ENCODE assay signal across 21 cellular contexts in genomic region chr3:67301556-67301955, GRCh38.
DNase-seq lines count a peak whose midpoint lies in the region; TF ChIP-seq lines count a peak whose summit lies in the region.
"Had no signal": no experiment of that assay in that cellular context is flagged by ENCODE, and none has a peak within 500 bp of the region (broad histone marks: within the 10 kb centered on the region; RNA-seq: fewer than 3 reads in every experiment).

No MANE protein-coding gene starts in this region.

- peaks cover 15% of the 10 kb centered on the region for H3K4me1 Mint-ChIP-seq in activated naive CD4-positive, alpha-beta T cell treated with anti-CD3 and anti-CD28 coated beads for 36 hours (ENCODE audit: low read depth)
- H3K4me1 Mint-ChIP-seq: CD14-positive monocyte; CD4-positive, alpha-beta memory T cell had no signal

- H3K27me3 ChIP-seq in neuron (ENCODE audit: insufficient read depth, low read length) (no peaks in the 10 kb centered on the region), hepatocyte (no peaks in the 10 kb centered on the region)
- H3K27me3 ChIP-seq: BE2C; BLaER1 treated with 17β-estradiol and CSF1 and Interleukin-3, amounts not matched to agents 10 nM and 100 nM had no signal

- H4K20me1 ChIP-seq in hepatocyte (ENCODE audit: insufficient read depth, poor library complexity, severe bottlenecking): no peaks in the 10 kb centered on the region
- H4K20me1 ChIP-seq: BLaER1 treated with 17β-estradiol and CSF1 and Interleukin-3, amounts not matched to agents 10 nM and 100 nM had no signal

- DNase-seq in activated naive CD4-positive, alpha-beta T cell treated with anti-CD3 and anti-CD28 coated beads for 36 hours: no peak
- no peak for DNase-seq in activated naive CD4-positive, alpha-beta T cell (lab: John Stamatoyannopoulos, UW)
- DNase-seq in glomerular visceral epithelial cell (ENCODE audit: extremely low spot score) (peak; percentile 29), NCI-H526 (lab: John Stamatoyannopoulos, UW) (no peak), hepatocyte (ENCODE audit: low spot score) (no peak), cerebellum (ENCODE audit: low spot score) (no peak)
- DNase-seq: 8988T; ACHN; AML-193; BE2C; CD4-positive, alpha-beta memory T cell; COR-L47; DMS153; DMS79 treated with DMSO at 0.1 percent for 48 hours; GF-D8; GOT3 had no signal

- TF ChIP-seq CTCF in hepatocyte (IDR thresholded peaks at IDR 0.05; ENCODE audit: poor library complexity): no peak

- H3K4me2 ChIP-seq in hepatocyte: no peak overlapping the region
- H3K4me2 ChIP-seq: A549; BLaER1 treated with 17β-estradiol and CSF1 and Interleukin-3, amounts not matched to agents 10 nM and 100 nM had no signal

- peak overlapping the region; percentile 19 for H3K27ac Mint-ChIP-seq in activated naive CD4-positive, alpha-beta T cell treated with anti-CD3 and anti-CD28 coated beads for 36 hours
- H3K27ac Mint-ChIP-seq: CD14-positive monocyte; CD4-positive, alpha-beta memory T cell had no signal

- peaks cover 2% of the 10 kb centered on the region for H3K27me3 Mint-ChIP-seq in activated naive CD4-positive, alpha-beta T cell treated with anti-CD3 and anti-CD28 coated beads for 36 hours (ENCODE audit: low read depth)
- H3K27me3 Mint-ChIP-seq: CD4-positive, alpha-beta memory T cell had no signal

- H3K9me3 Mint-ChIP-seq in activated naive CD4-positive, alpha-beta T cell treated with anti-CD3 and anti-CD28 coated beads for 36 hours: no peaks in the 10 kb centered on the region

- no peaks in the 10 kb centered on the region for H3K79me2 ChIP-seq in hepatocyte

- 69% methylated on average over 2 of the region's 2 CpGs for WGBS in hepatocyte (ENCODE audit: low lambda C conversion rate, missing lambda C conversion rate)

- H3K36me3 ChIP-seq in neuron (ENCODE audit: insufficient read depth, low read length): no peaks in the 10 kb centered on the region
- H3K36me3 ChIP-seq in hepatocyte (replicated peaks; ENCODE audit: insufficient read depth, low read depth): no peaks in the 10 kb centered on the region
- H3K36me3 ChIP-seq: BE2C; BLaER1 treated with 17β-estradiol and CSF1 and Interleukin-3, amounts not matched to agents 10 nM and 100 nM; HAP-1 had no signal

- no peaks in the 10 kb centered on the region for H3K9me2 ChIP-seq in hepatocyte (replicated peaks; ENCODE audit: insufficient read depth)

- intact Hi-C loops in activated naive CD4-positive, alpha-beta T cell treated with anti-CD3 and anti-CD28 coated beads for 36 hours (cut with micrococcal nuclease): no loop called here

- H3K4me3 Mint-ChIP-seq in activated naive CD4-positive, alpha-beta T cell treated with anti-CD3 and anti-CD28 coated beads for 36 hours: no peak overlapping the region
- H3K4me3 Mint-ChIP-seq: CD14-positive monocyte; CD4-positive, alpha-beta memory T cell had no signal

- H3K4me3 ChIP-seq in neuron (ENCODE audit: low read length) (no peak overlapping the region), hepatocyte (no peak overlapping the region)
- H3K4me3 ChIP-seq: A549; BLaER1 treated with 17β-estradiol and CSF1 and Interleukin-3, amounts not matched to agents 10 nM and 100 nM; HAP-1 had no signal

- H3K9me3 ChIP-seq in neuron (ENCODE audit: low read length) (no peaks in the 10 kb centered on the region), hepatocyte (ENCODE audit: low read depth) (no peaks in the 10 kb centered on the region)
- H3K9me3 ChIP-seq: A549; BE2C; BLaER1 treated with 17β-estradiol and CSF1 and Interleukin-3, amounts not matched to agents 10 nM and 100 nM; HAP-1 had no signal

- no peaks in the 10 kb centered on the region for H3K36me3 Mint-ChIP-seq in activated naive CD4-positive, alpha-beta T cell treated with anti-CD3 and anti-CD28 coated beads for 36 hours (ENCODE audit: low read depth)
- H3K36me3 Mint-ChIP-seq: CD14-positive monocyte; CD4-positive, alpha-beta memory T cell had no signal

- H3K27ac ChIP-seq in hepatocyte: no peak overlapping the region
- H3K27ac ChIP-seq: A549; BLaER1 treated with 17β-estradiol and CSF1 and Interleukin-3, amounts not matched to agents 10 nM and 100 nM had no signal

- H2AFZ ChIP-seq in neuron (ENCODE audit: low read depth, low read length) (peak overlapping the region; percentile 39), hepatocyte (no peak overlapping the region)

- H3K4me1 ChIP-seq in neuron (ENCODE audit: insufficient read depth, low read length) (peaks cover 41% of the 10 kb centered on the region), hepatocyte (ENCODE audit: insufficient read depth) (no peaks in the 10 kb centered on the region)
- H3K4me1 ChIP-seq: A549; BE2C; BLaER1 treated with 17β-estradiol and CSF1 and Interleukin-3, amounts not matched to agents 10 nM and 100 nM had no signal

- CTCF ChIA-PET in activated naive CD4-positive, alpha-beta T cell treated with anti-CD3 and anti-CD28 coated beads for 36 hours (lab: Charles Lee): no interaction called here
